Comparison of ENCODE assay signal across 1 cellular context in the genomic region with DNA sequence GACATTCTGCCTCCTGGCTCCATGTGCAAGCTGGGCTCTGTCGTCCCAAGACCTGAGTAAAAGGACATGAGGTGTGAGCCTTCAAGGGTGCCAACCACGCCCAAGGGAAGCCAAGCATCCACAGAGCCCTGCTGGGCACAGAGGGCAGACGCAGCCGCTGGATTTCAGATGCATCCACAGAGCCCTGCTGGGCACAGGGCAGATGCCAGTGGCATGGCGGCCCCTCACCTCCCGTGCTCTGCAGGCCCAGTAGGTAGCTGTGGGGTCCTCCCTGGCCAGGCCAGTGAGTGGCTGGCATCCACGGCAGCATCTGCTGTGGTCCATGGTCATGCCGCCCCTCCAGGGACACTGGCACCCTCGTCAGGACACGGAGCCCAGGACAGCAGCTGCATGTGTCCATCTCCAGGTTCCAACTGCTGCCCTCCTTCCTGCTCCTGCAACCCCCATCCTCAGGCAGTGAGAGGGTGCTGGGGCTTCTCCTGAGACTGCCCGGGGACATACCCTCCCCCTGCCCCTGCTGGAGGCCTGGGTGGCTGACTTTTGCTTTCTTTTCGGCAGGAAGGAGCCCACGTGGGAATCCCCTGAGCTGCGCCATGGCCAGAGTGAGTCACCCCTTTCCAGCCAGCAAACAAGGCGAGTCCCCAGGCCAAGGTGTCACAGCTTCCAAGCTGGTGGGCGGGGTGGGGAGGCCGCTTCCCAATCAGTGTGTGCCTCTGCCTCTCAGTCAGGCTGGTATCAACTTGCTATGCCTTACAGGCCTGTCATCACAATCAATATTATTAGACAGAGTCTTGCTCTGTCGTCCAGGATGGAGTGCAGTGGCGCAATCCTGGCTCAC.
TF ChIP-seq lines count a peak whose summit lies in the region.

No MANE protein-coding gene starts in this region.

TF ChIP-seq in K562, 482 proteins besides CTCF, POLR2A, EP300 and RAD21 (continued from another document and continues in another):
- TF ChIP-seq, protein P1, sequence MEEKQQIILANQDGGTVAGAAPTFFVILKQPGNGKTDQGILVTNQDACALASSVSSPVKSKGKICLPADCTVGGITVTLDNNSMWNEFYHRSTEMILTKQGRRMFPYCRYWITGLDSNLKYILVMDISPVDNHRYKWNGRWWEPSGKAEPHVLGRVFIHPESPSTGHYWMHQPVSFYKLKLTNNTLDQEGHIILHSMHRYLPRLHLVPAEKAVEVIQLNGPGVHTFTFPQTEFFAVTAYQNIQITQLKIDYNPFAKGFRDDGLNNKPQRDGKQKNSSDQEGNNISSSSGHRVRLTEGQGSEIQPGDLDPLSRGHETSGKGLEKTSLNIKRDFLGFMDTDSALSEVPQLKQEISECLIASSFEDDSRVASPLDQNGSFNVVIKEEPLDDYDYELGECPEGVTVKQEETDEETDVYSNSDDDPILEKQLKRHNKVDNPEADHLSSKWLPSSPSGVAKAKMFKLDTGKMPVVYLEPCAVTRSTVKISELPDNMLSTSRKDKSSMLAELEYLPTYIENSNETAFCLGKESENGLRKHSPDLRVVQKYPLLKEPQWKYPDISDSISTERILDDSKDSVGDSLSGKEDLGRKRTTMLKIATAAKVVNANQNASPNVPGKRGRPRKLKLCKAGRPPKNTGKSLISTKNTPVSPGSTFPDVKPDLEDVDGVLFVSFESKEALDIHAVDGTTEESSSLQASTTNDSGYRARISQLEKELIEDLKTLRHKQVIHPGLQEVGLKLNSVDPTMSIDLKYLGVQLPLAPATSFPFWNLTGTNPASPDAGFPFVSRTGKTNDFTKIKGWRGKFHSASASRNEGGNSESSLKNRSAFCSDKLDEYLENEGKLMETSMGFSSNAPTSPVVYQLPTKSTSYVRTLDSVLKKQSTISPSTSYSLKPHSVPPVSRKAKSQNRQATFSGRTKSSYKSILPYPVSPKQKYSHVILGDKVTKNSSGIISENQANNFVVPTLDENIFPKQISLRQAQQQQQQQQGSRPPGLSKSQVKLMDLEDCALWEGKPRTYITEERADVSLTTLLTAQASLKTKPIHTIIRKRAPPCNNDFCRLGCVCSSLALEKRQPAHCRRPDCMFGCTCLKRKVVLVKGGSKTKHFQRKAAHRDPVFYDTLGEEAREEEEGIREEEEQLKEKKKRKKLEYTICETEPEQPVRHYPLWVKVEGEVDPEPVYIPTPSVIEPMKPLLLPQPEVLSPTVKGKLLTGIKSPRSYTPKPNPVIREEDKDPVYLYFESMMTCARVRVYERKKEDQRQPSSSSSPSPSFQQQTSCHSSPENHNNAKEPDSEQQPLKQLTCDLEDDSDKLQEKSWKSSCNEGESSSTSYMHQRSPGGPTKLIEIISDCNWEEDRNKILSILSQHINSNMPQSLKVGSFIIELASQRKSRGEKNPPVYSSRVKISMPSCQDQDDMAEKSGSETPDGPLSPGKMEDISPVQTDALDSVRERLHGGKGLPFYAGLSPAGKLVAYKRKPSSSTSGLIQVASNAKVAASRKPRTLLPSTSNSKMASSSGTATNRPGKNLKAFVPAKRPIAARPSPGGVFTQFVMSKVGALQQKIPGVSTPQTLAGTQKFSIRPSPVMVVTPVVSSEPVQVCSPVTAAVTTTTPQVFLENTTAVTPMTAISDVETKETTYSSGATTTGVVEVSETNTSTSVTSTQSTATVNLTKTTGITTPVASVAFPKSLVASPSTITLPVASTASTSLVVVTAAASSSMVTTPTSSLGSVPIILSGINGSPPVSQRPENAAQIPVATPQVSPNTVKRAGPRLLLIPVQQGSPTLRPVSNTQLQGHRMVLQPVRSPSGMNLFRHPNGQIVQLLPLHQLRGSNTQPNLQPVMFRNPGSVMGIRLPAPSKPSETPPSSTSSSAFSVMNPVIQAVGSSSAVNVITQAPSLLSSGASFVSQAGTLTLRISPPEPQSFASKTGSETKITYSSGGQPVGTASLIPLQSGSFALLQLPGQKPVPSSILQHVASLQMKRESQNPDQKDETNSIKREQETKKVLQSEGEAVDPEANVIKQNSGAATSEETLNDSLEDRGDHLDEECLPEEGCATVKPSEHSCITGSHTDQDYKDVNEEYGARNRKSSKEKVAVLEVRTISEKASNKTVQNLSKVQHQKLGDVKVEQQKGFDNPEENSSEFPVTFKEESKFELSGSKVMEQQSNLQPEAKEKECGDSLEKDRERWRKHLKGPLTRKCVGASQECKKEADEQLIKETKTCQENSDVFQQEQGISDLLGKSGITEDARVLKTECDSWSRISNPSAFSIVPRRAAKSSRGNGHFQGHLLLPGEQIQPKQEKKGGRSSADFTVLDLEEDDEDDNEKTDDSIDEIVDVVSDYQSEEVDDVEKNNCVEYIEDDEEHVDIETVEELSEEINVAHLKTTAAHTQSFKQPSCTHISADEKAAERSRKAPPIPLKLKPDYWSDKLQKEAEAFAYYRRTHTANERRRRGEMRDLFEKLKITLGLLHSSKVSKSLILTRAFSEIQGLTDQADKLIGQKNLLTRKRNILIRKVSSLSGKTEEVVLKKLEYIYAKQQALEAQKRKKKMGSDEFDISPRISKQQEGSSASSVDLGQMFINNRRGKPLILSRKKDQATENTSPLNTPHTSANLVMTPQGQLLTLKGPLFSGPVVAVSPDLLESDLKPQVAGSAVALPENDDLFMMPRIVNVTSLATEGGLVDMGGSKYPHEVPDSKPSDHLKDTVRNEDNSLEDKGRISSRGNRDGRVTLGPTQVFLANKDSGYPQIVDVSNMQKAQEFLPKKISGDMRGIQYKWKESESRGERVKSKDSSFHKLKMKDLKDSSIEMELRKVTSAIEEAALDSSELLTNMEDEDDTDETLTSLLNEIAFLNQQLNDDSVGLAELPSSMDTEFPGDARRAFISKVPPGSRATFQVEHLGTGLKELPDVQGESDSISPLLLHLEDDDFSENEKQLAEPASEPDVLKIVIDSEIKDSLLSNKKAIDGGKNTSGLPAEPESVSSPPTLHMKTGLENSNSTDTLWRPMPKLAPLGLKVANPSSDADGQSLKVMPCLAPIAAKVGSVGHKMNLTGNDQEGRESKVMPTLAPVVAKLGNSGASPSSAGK (IDR thresholded peaks at IDR 0.05) = peak; percentile 40; the same call in 1 of the 2 replicates
- TF ChIP-seq ZNF134 (CRISPR knock-in tag; conservative IDR thresholded peaks at IDR 0.05) (peak; percentile 37; the same call in 1 of the 2 replicates), POLR2G (IDR thresholded peaks at IDR 0.05; ENCODE audit: low read depth, low read length) (peak; percentile 67), ZNF175 (CRISPR knock-in tag; IDR thresholded peaks at IDR 0.05; ENCODE audit: low read depth) (no peak), NONO (IDR thresholded peaks at IDR 0.05; ENCODE audit: low read depth in 2 of 2, low read length in 1 of 2) (no peak), ZNF764 (CRISPR knock-in tag; IDR thresholded peaks at IDR 0.05; ENCODE audit: low read depth) (no peak), NEUROD1 (IDR thresholded peaks at IDR 0.05; ENCODE audit: borderline replicate concordance, low read depth, low read length, partially characterized antibody) (peak; percentile 26), ATF7 (IDR thresholded peaks at IDR 0.05) (peak; percentile 67; the same call in 1 of the 2 replicates), GABPB1 (CRISPR knock-in tag; IDR thresholded peaks at IDR 0.05) (peak; percentile 64; the same call in 1 of the 2 replicates), MCM3 (IDR thresholded peaks at IDR 0.05) (no peak)
- TF ChIP-seq, protein P2, sequence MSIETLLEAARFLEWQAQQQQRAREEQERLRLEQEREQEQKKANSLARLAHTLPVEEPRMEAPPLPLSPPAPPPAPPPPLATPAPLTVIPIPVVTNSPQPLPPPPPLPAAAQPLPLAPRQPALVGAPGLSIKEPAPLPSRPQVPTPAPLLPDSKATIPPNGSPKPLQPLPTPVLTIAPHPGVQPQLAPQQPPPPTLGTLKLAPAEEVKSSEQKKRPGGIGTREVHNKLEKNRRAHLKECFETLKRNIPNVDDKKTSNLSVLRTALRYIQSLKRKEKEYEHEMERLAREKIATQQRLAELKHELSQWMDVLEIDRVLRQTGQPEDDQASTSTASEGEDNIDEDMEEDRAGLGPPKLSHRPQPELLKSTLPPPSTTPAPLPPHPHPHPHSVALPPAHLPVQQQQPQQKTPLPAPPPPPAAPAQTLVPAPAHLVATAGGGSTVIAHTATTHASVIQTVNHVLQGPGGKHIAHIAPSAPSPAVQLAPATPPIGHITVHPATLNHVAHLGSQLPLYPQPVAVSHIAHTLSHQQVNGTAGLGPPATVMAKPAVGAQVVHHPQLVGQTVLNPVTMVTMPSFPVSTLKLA (conservative IDR thresholded peaks at IDR 0.05) = peak; percentile 92 to 95
- TF ChIP-seq, protein P3, sequence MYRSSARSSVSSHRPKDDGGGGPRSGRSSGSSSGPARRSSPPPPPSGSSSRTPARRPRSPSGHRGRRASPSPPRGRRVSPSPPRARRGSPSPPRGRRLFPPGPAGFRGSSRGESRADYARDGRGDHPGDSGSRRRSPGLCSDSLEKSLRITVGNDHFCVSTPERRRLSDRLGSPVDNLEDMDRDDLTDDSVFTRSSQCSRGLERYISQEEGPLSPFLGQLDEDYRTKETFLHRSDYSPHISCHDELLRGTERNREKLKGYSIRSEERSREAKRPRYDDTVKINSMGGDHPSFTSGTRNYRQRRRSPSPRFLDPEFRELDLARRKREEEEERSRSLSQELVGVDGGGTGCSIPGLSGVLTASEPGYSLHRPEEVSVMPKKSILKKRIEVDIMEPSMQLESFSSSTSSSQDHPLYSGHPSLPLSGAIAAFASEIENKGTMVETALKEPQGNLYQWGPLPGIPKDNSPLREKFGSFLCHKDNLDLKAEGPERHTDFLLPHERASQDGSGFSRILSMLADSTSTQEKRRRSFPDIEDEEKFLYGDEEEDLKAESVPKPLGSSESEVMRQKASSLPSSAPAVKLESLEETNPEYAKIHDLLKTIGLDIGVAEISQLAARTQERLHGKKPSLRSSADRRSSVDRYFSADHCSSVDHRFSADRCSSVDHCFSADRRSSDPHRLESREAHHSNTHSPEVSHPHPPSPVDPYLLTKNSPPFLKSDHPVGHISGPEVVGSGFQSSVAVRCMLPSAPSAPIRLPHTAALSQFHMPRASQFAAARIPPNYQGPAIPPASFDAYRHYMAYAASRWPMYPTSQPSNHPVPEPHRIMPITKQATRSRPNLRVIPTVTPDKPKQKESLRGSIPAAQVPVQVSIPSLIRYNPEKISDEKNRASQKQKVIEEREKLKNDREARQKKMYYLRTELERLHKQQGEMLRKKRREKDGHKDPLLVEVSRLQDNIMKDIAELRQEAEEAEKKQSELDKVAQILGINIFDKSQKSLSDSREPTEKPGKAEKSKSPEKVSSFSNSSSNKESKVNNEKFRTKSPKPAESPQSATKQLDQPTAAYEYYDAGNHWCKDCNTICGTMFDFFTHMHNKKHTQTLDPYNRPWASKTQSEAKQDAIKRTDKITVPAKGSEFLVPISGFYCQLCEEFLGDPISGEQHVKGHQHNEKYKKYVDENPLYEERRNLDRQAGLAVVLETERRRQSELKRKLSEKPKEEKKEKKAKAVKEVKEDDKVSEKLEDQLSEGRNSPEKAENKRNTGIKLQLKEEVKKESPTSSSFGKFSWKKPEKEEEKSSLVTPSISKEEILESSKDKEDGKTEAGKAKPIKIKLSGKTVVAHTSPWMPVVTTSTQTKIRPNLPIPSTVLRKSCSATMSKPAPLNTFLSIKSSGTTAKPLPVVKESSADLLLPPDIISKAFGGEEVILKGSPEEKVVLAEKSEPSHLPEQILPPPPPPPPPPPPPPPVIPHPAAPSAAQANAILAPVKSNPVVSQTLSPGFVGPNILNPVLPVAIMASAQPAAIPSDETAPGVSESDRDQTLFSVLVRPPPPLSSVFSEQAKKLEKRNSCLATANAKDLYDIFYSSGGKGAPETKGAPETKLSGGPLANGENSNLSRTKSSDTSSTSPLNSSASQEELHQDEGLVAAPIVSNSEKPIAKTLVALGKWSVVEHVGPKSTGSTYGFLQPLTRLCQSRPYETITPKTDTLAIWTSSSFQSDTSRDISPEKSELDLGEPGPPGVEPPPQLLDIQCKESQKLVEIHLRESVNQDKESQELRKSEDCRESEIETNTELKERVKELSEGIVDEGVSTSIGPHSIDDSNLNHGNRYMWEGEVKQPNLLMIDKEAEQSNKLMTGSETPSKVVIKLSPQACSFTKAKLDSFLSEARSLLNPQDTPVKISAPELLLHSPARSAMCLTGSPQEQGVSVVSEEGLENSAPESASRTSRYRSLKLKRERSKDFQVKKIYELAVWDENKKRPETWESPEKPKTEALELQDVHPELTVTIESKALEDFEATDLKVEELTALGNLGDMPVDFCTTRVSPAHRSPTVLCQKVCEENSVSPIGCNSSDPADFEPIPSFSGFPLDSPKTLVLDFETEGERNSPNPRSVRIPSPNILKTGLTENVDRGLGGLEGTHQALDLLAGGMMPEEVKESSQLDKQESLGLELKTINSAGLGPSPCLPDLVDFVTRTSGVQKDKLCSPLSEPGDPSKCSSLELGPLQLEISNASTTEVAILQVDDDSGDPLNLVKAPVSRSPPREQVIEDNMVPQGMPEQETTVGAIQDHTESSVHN (IDR thresholded peaks at IDR 0.05; ENCODE audit: borderline replicate concordance in 1 of 2, low read depth in 1 of 2) = peak in 1 of 2 experiments; percentile 80; a peak in 1 of 4 replicates
- TF ChIP-seq, protein P4, sequence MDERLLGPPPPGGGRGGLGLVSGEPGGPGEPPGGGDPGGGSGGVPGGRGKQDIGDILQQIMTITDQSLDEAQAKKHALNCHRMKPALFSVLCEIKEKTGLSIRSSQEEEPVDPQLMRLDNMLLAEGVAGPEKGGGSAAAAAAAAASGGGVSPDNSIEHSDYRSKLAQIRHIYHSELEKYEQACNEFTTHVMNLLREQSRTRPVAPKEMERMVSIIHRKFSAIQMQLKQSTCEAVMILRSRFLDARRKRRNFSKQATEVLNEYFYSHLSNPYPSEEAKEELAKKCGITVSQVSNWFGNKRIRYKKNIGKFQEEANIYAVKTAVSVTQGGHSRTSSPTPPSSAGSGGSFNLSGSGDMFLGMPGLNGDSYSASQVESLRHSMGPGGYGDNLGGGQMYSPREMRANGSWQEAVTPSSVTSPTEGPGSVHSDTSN (CRISPR knock-in tag; IDR thresholded peaks at IDR 0.05; ENCODE audit: low read depth) = no peak
- TF ChIP-seq, protein P4 (tag; conservative IDR thresholded peaks at IDR 0.05; ENCODE audit: low read depth) = 0 out of 2 replicates have a peak, but pooled peaks have one; percentile 47
- TF ChIP-seq, protein P5, sequence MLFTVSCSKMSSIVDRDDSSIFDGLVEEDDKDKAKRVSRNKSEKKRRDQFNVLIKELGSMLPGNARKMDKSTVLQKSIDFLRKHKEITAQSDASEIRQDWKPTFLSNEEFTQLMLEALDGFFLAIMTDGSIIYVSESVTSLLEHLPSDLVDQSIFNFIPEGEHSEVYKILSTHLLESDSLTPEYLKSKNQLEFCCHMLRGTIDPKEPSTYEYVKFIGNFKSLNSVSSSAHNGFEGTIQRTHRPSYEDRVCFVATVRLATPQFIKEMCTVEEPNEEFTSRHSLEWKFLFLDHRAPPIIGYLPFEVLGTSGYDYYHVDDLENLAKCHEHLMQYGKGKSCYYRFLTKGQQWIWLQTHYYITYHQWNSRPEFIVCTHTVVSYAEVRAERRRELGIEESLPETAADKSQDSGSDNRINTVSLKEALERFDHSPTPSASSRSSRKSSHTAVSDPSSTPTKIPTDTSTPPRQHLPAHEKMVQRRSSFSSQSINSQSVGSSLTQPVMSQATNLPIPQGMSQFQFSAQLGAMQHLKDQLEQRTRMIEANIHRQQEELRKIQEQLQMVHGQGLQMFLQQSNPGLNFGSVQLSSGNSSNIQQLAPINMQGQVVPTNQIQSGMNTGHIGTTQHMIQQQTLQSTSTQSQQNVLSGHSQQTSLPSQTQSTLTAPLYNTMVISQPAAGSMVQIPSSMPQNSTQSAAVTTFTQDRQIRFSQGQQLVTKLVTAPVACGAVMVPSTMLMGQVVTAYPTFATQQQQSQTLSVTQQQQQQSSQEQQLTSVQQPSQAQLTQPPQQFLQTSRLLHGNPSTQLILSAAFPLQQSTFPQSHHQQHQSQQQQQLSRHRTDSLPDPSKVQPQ (CRISPR knock-in tag; IDR thresholded peaks at IDR 0.05; ENCODE audit: borderline replicate concordance) = no peak
